In the genomic region with DNA sequence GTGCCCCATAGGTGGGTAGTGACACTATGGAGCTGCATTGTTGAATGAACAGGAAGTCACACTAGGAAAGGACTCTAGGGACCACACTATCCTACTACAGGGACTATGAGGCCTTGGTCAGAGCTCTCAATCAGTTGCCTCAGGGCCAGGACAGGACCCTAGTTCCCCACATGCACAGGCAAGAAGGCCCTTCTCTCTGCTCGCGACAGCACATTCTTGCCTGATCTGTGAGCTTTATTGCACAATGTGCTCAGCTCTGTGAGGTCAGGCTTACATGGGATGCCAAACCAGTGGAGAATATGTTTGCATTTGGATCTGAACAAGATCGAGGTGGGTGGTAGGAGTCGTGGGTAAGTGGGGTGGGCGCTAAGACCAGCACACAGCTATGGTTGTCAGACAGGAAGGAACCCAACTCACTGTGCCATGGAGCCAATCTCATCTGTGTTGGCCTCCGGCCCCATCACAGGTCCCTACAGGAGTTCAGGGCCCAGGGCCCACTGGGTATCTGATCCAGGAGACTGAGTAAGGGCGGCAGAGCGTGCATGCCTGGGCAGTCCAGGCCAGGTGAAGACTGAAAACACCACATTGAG, we compare ENCODE assay signal across 12 cellular contexts. TPM values are rescaled to one million over a fixed set of nuclear protein-coding genes. Genes with fewer than 3 reads are reported as not detected.
A peak's percentile ranks its signal among the peaks of the same experiment; 100 is the strongest.
DNase-seq lines count a peak whose midpoint lies in the region; ATAC-seq and TF ChIP-seq lines count a peak whose summit lies in the region.
"Had no signal": no experiment of that assay in that cellular context is flagged by ENCODE, and none has a peak within 500 bp of the region (broad histone marks: within the 10 kb centered on the region; RNA-seq: fewer than 3 reads in every experiment).

No MANE protein-coding gene starts in this region.

- H3K27ac ChIP-seq in brain microvascular endothelial cell (no peak overlapping the region), foreskin keratinocyte (no peak overlapping the region)

- H3K4me1 ChIP-seq in foreskin keratinocyte: peaks cover 34% of the 10 kb centered on the region

- no peak for TF ChIP-seq CTCF in brain microvascular endothelial cell (IDR thresholded peaks at IDR 0.05; ENCODE audit: low read depth, low read length, missing control alignments)
- no peak for TF ChIP-seq CTCF in foreskin keratinocyte (conservative IDR thresholded peaks at IDR 0.05)

- DNase-seq in GM04503 (ENCODE audit: low read depth) (peak; percentile 26), brain microvascular endothelial cell (peak; percentile 5), foreskin keratinocyte (peak; percentile 60 to 83), skeletal muscle cell (ENCODE audit: low read depth) (peak; percentile 66), GF-D8 (lab: John Stamatoyannopoulos, UW) (no peak)
- no peak for DNase-seq in activated effector memory CD4-positive, alpha-beta T cell treated with Interleukin-2 at 50 U/mL for 16 hours
- no peak for DNase-seq in activated naive CD4-positive, alpha-beta T cell treated with anti-CD3 and anti-CD28 coated beads, Interleukin-2, amount 10 ng/mL, durations not matched to agents 7 days and 5 days
- no peak for DNase-seq in activated CD4-positive, alpha-beta T cell treated with anti-CD3 and anti-CD28 coated beads, Interleukin-2, amount 10 ng/mL, durations not matched to agents 7 days and 5 days
- DNase-seq: CD4-positive, CD25-positive, alpha-beta regulatory T cell; RPMI8226; spleen had no signal

- CTCF ChIA-PET in activated naive CD4-positive, alpha-beta T cell treated with anti-CD3 and anti-CD28 coated beads, Interleukin-2, amount 10 ng/mL, durations not matched to agents 7 days and 5 days (lab: Charles Lee): no interaction called here
- CTCF ChIA-PET in activated CD4-positive, alpha-beta T cell treated with anti-CD3 and anti-CD28 coated beads, Interleukin-2, amount 10 ng/mL, durations not matched to agents 7 days and 5 days (lab: Charles Lee): interaction anchor here (0.5 to 1.7 kb wide), 2 partner anchors 9 to 240 kb away, joined by 3 to 5 read pairs; no protein-coding TSS in a partner anchor

- no peak overlapping the region for H3K27ac Mint-ChIP-seq in activated naive CD4-positive, alpha-beta T cell treated with anti-CD3 and anti-CD28 coated beads, Interleukin-2, amount 10 ng/mL, durations not matched to agents 7 days and 5 days
- H3K27ac Mint-ChIP-seq in activated CD4-positive, alpha-beta T cell treated with anti-CD3 and anti-CD28 coated beads, Interleukin-2, amount 10 ng/mL, durations not matched to agents 7 days and 5 days: no peak overlapping the region
- H3K27ac Mint-ChIP-seq: CD4-positive, CD25-positive, alpha-beta regulatory T cell had no signal

- no peaks in the 10 kb centered on the region for H3K9me3 Mint-ChIP-seq in activated naive CD4-positive, alpha-beta T cell treated with anti-CD3 and anti-CD28 coated beads, Interleukin-2, amount 10 ng/mL, durations not matched to agents 7 days and 5 days
- H3K9me3 Mint-ChIP-seq in activated CD4-positive, alpha-beta T cell treated with anti-CD3 and anti-CD28 coated beads, Interleukin-2, amount 10 ng/mL, durations not matched to agents 7 days and 5 days: no peaks in the 10 kb centered on the region
- H3K9me3 Mint-ChIP-seq: CD4-positive, CD25-positive, alpha-beta regulatory T cell had no signal

- POLR2A ChIA-PET in activated CD4-positive, alpha-beta T cell treated with anti-CD3 and anti-CD28 coated beads, Interleukin-2, amount 10 ng/mL, durations not matched to agents 7 days and 5 days (lab: Charles Lee): no interaction called here

- no peak overlapping the region for H3K4me3 Mint-ChIP-seq in activated naive CD4-positive, alpha-beta T cell treated with anti-CD3 and anti-CD28 coated beads, Interleukin-2, amount 10 ng/mL, durations not matched to agents 7 days and 5 days
- no peak overlapping the region for H3K4me3 Mint-ChIP-seq in activated CD4-positive, alpha-beta T cell treated with anti-CD3 and anti-CD28 coated beads, Interleukin-2, amount 10 ng/mL, durations not matched to agents 7 days and 5 days
- H3K4me3 Mint-ChIP-seq: CD4-positive, CD25-positive, alpha-beta regulatory T cell had no signal

- in situ Hi-C loops in brain microvascular endothelial cell (cut with HindIII; ENCODE audit: low pct_ligation_motif_present, low sequenced_read_pairs): no loop called here

- no peaks in the 10 kb centered on the region for H3K36me3 Mint-ChIP-seq in activated naive CD4-positive, alpha-beta T cell treated with anti-CD3 and anti-CD28 coated beads, Interleukin-2, amount 10 ng/mL, durations not matched to agents 7 days and 5 days
- no peaks in the 10 kb centered on the region for H3K36me3 Mint-ChIP-seq in activated CD4-positive, alpha-beta T cell treated with anti-CD3 and anti-CD28 coated beads, Interleukin-2, amount 10 ng/mL, durations not matched to agents 7 days and 5 days (ENCODE audit: low read depth)
- H3K36me3 Mint-ChIP-seq: CD4-positive, CD25-positive, alpha-beta regulatory T cell had no signal

- ATAC-seq in foreskin keratinocyte: peak; percentile 2

- no peaks in the 10 kb centered on the region for H3K4me1 Mint-ChIP-seq in activated naive CD4-positive, alpha-beta T cell treated with anti-CD3 and anti-CD28 coated beads, Interleukin-2, amount 10 ng/mL, durations not matched to agents 7 days and 5 days
- no peaks in the 10 kb centered on the region for H3K4me1 Mint-ChIP-seq in activated CD4-positive, alpha-beta T cell treated with anti-CD3 and anti-CD28 coated beads, Interleukin-2, amount 10 ng/mL, durations not matched to agents 7 days and 5 days
- H3K4me1 Mint-ChIP-seq: CD4-positive, CD25-positive, alpha-beta regulatory T cell had no signal

- H3K27me3 ChIP-seq in brain microvascular endothelial cell (replicated peaks) (no peaks in the 10 kb centered on the region), foreskin keratinocyte (no peaks in the 10 kb centered on the region)
- H3K27me3 ChIP-seq: spleen had no signal

- H3K4me3 ChIP-seq in brain microvascular endothelial cell (ENCODE audit: low read depth, low read length): no peak overlapping the region
- H3K4me3 ChIP-seq in skeletal muscle cell (ENCODE audit: low read depth, low read length): no peak overlapping the region
- H3K4me3 ChIP-seq: spleen had no signal

- no peaks in the 10 kb centered on the region for H3K36me3 ChIP-seq in brain microvascular endothelial cell (replicated peaks)
- H3K36me3 ChIP-seq: spleen had no signal

- H3K27me3 Mint-ChIP-seq in activated naive CD4-positive, alpha-beta T cell treated with anti-CD3 and anti-CD28 coated beads, Interleukin-2, amount 10 ng/mL, durations not matched to agents 7 days and 5 days: peaks cover 12% of the 10 kb centered on the region
- no peaks in the 10 kb centered on the region for H3K27me3 Mint-ChIP-seq in activated CD4-positive, alpha-beta T cell treated with anti-CD3 and anti-CD28 coated beads, Interleukin-2, amount 10 ng/mL, durations not matched to agents 7 days and 5 days
- H3K27me3 Mint-ChIP-seq: CD4-positive, CD25-positive, alpha-beta regulatory T cell had no signal

RNA-seq across cellular contexts. Expression of a gene that starts 8.0 kb away (rescaled TPM):
- not detected in 2 replicates for total RNA-seq in foreskin keratinocyte
- not detected in 2 replicates for polyA plus RNA-seq in foreskin keratinocyte
- total RNA-seq in activated CD4-positive, alpha-beta T cell treated with anti-CD3 and anti-CD28 coated beads, Interleukin-2, amount 10 ng/mL, durations not matched to agents 7 days and 5 days: not detected
- total RNA-seq: CD4-positive, CD25-positive, alpha-beta regulatory T cell; endothelial cell of umbilical vein; spleen had no signal
- polyA plus RNA-seq: CD4-positive, CD25-positive, alpha-beta regulatory T cell; endothelial cell of umbilical vein; spleen had no signal

RNA-seq across cellular contexts. Expression of a gene that starts 48.8 kb away (rescaled TPM):
- 28.2 and 36.5 TPM in 2 replicates for total RNA-seq in foreskin keratinocyte
- 9.5 and 9.6 TPM in 2 replicates for polyA plus RNA-seq in foreskin keratinocyte
- total RNA-seq in activated CD4-positive, alpha-beta T cell treated with anti-CD3 and anti-CD28 coated beads, Interleukin-2, amount 10 ng/mL, durations not matched to agents 7 days and 5 days: 10 to 100 TPM; 23.4 to 23.8 TPM

Comparison
In these comparisons a context has a peak if more than half of its experiments do, and no peak if none do; other contexts are left out.
1. DNase-seq: peak in GM04503 (single experiment), brain microvascular endothelial cell (single experiment), foreskin keratinocyte (2 of 2) and skeletal muscle cell (single experiment); none in activated effector memory CD4-positive, alpha-beta T cell treated with Interleukin-2 at 50 U/mL for 16 hours (single experiment), activated naive CD4-positive, alpha-beta T cell treated with anti-CD3 and anti-CD28 coated beads, Interleukin-2, amount 10 ng/mL, durations not matched to agents 7 days and 5 days (single experiment), GF-D8 (single experiment) and activated CD4-positive, alpha-beta T cell treated with anti-CD3 and anti-CD28 coated beads, Interleukin-2, amount 10 ng/mL, durations not matched to agents 7 days and 5 days (single experiment).